13 cellular contexts compared by ENCODE assay signal in genomic region chr6:108760158-108761050, GRCh38.
DNase-seq lines count a peak whose midpoint lies in the region; ATAC-seq, FAIRE-seq and TF ChIP-seq lines count a peak whose summit lies in the region.
"Had no signal": no experiment of that assay in that cellular context is flagged by ENCODE, and none has a peak within 500 bp of the region (broad histone marks: within the 10 kb centered on the region; RNA-seq: fewer than 3 reads in every experiment).

No MANE protein-coding gene starts in this region.

- H3K9me2 ChIP-seq in GM23338 (ENCODE audit: insufficient read depth) = no peaks in the 10 kb centered on the region

- H3K27me3 ChIP-seq in GM23338 (ENCODE audit: insufficient read depth) (no peaks in the 10 kb centered on the region), astrocyte (ENCODE audit: insufficient read depth, low read length) (peaks cover 4% of the 10 kb centered on the region)
- H3K27me3 ChIP-seq: uterus had no signal

- DNase-seq in GM23338 (ENCODE audit: low spot score) (no peak), NCI-H2171 (lab: John Stamatoyannopoulos, UW) (peak; percentile 63), astrocyte (ENCODE audit: low read depth) (peak; percentile 31), myocyte (ENCODE audit: low read depth) (peak; percentile 88), D341Med (ENCODE audit: low spot score) (no peak), H4 (ENCODE audit: low spot score) (no peak), NAMALWA (ENCODE audit: low spot score) (no peak)
- DNase-seq: Caco-2, immature natural killer cell, nucleus accumbens, uterus had no signal

- H3K27ac ChIP-seq in GM23338 (ENCODE audit: low read depth) (no peak overlapping the region), astrocyte (ENCODE audit: low read depth, low read length) (no peak overlapping the region)
- H3K27ac ChIP-seq: VCaP had no signal

- H3K79me2 ChIP-seq in GM23338 (replicated peaks; ENCODE audit: insufficient read depth) (no peaks in the 10 kb centered on the region), astrocyte (ENCODE audit: insufficient read depth, low read length) (no peaks in the 10 kb centered on the region)

- peaks cover 8% of the 10 kb centered on the region; the same call in 1 of the 2 replicates for H3K4me1 ChIP-seq in GM23338 (ENCODE audit: insufficient read depth)
- H3K4me1 ChIP-seq in astrocyte (ENCODE audit: insufficient read depth, low read length) = no peaks in the 10 kb centered on the region
- H3K4me1 ChIP-seq: Caco-2, uterus had no signal

- H3K4me1 Mint-ChIP-seq in GM23338 (peaks cover 23% of the 10 kb centered on the region), astrocyte (ENCODE audit: low read depth, unreplicated experiment) (peaks cover 17% of the 10 kb centered on the region)

- H3K4me3 ChIP-seq in GM23338 = no peak overlapping the region
- no peak overlapping the region for H3K4me3 ChIP-seq in astrocyte (ENCODE audit: insufficient read depth, low read depth, low read length)
- H3K4me3 ChIP-seq: uterus had no signal

- H4K20me1 ChIP-seq in GM23338 (replicated peaks; ENCODE audit: insufficient read depth) = no peaks in the 10 kb centered on the region
- no peaks in the 10 kb centered on the region for H4K20me1 ChIP-seq in astrocyte (ENCODE audit: insufficient read depth, low read length)

- no peak for TF ChIP-seq CTCF in GM23338 (conservative IDR thresholded peaks at IDR 0.05; ENCODE audit: low read depth in 2 of 2)
- TF ChIP-seq CTCF in astrocyte (IDR thresholded peaks at IDR 0.05; ENCODE audit: insufficient read depth, low read depth, low read length) = no peak

- H3K4me3 Mint-ChIP-seq in GM23338 (no peak overlapping the region), astrocyte (ENCODE audit: unreplicated experiment) (no peak overlapping the region)
- H3K4me3 Mint-ChIP-seq: immature natural killer cell had no signal

- peak overlapping the region; percentile 43; the same call in 1 of the 2 replicates for H2AFZ ChIP-seq in GM23338
- no peak overlapping the region for H2AFZ ChIP-seq in astrocyte (ENCODE audit: low read depth, low read length)

- H3K9ac ChIP-seq in astrocyte (ENCODE audit: low read length) = no peak overlapping the region

- H3F3A ChIP-seq in GM23338 (replicated peaks; ENCODE audit: low read depth) = no peaks in the 10 kb centered on the region

- H3K9me3 ChIP-seq in astrocyte (ENCODE audit: insufficient read depth, low read depth, low read length) = no peaks in the 10 kb centered on the region
- H3K9me3 ChIP-seq: Caco-2, uterus had no signal

- FAIRE-seq in astrocyte (lab: Jason Lieb, UNC) = no peak

- no peaks in the 10 kb centered on the region for H3K9me3 Mint-ChIP-seq in GM23338
- H3K9me3 Mint-ChIP-seq in astrocyte (ENCODE audit: unreplicated experiment) = peaks cover 6% of the 10 kb centered on the region
- H3K9me3 Mint-ChIP-seq: immature natural killer cell had no signal

- H3K27me3 Mint-ChIP-seq in GM23338 (ENCODE audit: insufficient read depth, low read depth, poor library complexity) (peaks cover 7% of the 10 kb centered on the region), astrocyte (ENCODE audit: low read depth, unreplicated experiment) (peaks cover 27% of the 10 kb centered on the region)

- H3K4me2 ChIP-seq in GM23338 = no peak overlapping the region
- no peak overlapping the region for H3K4me2 ChIP-seq in astrocyte (ENCODE audit: low read length)

- peak; percentile 59 for ATAC-seq in GM23338
- ATAC-seq in HG03469 (IDR thresholded peaks at IDR 0.05; ENCODE audit: unreplicated experiment) = no peak

- H3K36me3 ChIP-seq in GM23338 (ENCODE audit: insufficient read depth) = no peaks in the 10 kb centered on the region
- no peaks in the 10 kb centered on the region for H3K36me3 ChIP-seq in astrocyte (ENCODE audit: insufficient read depth, low read length)
- H3K36me3 ChIP-seq: uterus had no signal

- H3K36me3 Mint-ChIP-seq in GM23338 (ENCODE audit: low read depth) (no peaks in the 10 kb centered on the region; the same call in 2 of the 3 replicates), astrocyte (ENCODE audit: low read depth, unreplicated experiment) (no peaks in the 10 kb centered on the region)
- H3K36me3 Mint-ChIP-seq: immature natural killer cell had no signal

- no peak overlapping the region for H3K27ac Mint-ChIP-seq in GM23338
- H3K27ac Mint-ChIP-seq in astrocyte (ENCODE audit: unreplicated experiment) = no peak overlapping the region
- H3K27ac Mint-ChIP-seq: immature natural killer cell had no signal

TF ChIP-seq in GM23338, 12 proteins besides CTCF, POLR2A, EP300 and RAD21:
- TF ChIP-seq ZNF462 (CRISPR knock-in tag; IDR thresholded peaks at IDR 0.05) = no peak

Comparison
In these comparisons a context has a peak if more than half of its experiments do, and no peak if none do; other contexts are left out.
1. DNase-seq: peak in NCI-H2171 (single experiment), astrocyte (single experiment) and myocyte (single experiment); none in GM23338 (single experiment), D341Med (single experiment), H4 (single experiment) and NAMALWA (single experiment).